7 cellular contexts compared by ENCODE assay signal in genomic region chr2:38603402-38604265, GRCh38. TPM values are rescaled to one million over a fixed set of nuclear protein-coding genes. Genes with fewer than 3 reads are reported as not detected.
DNase-seq lines count a peak whose midpoint lies in the region; ATAC-seq and TF ChIP-seq lines count a peak whose summit lies in the region.

No MANE protein-coding gene starts in this region.

- H3K27ac ChIP-seq in cingulate gyrus (ENCODE audit: low read depth, low read length) = peak overlapping the region; percentile 74

- intact Hi-C loops in left colon (cut with DNase I, micrococcal nuclease) = loop anchor here in 1 of 2 donors (5.0 kb wide), 1 partner anchor 64 kb away; the partner anchor contains the start of gene GALM

- DNase-seq in NCI-H460 (ENCODE audit: extremely low read depth, low read depth) (peak; percentile 61), left colon (peak; percentile 81 to 87)
- peak; percentile 72 to 74 for DNase-seq in activated CD4-positive, alpha-beta T cell treated with anti-CD3 and anti-CD28 coated beads for 24 hours (ENCODE audit: low read depth in 2 of 2)
- DNase-seq in stimulated activated CD4-positive, alpha-beta T cell treated with anti-CD3 and anti-CD28 coated beads, Interleukin-1b, Interleukin-23, amount 100 ng/mL, for 48 hours = peak; percentile 84

- peak; percentile 40 for ATAC-seq in GM18505 (IDR thresholded peaks at IDR 0.05; ENCODE audit: unreplicated experiment)
- peak; percentile 54 for ATAC-seq in HG03280 (IDR thresholded peaks at IDR 0.05; ENCODE audit: unreplicated experiment)
- peak; percentile 65 for ATAC-seq in left colon

- no peak for TF ChIP-seq POLR2A in GM18505 (IDR thresholded peaks at IDR 0.05; ENCODE audit: borderline replicate concordance, extremely low read depth, insufficient read depth, insufficient read length)

RNA-seq across cellular contexts. Expression of gene HNRNPLL, which starts 0.9 kb away (rescaled TPM):
- total RNA-seq in NCI-H460 (2014; rRNA removed; shearing (Covaris generic)) = 40.2 and 41.3 TPM in 2 replicates
- polyA plus RNA-seq in NCI-H460 (2014; cell fraction: nucleus; rRNA removed) = 24.5 and 42.5 TPM in 2 replicates
- total RNA-seq in left colon = 10 to 100 TPM; 43.3 to 45.8 TPM

Comparison
In these comparisons a context has a peak if more than half of its experiments do, and no peak if none do; other contexts are left out.
1. Peak in every context shown above with its lines: DNase-seq, ATAC-seq and H3K27ac ChIP-seq.